ENCODE assay signal across 34 cellular contexts in genomic region chr6:22325481-22325880, GRCh38. TPM values are rescaled to one million over a fixed set of nuclear protein-coding genes. Genes with fewer than 3 reads are reported as not detected.
"Had no signal": no experiment of that assay in that cellular context is flagged by ENCODE, and none has a peak within 500 bp of the region (broad histone marks: within the 10 kb centered on the region; RNA-seq: fewer than 3 reads in every experiment).

No MANE protein-coding gene starts in this region.

- H3K36me3 Mint-ChIP-seq: activated CD8-positive, alpha-beta memory T cell treated with anti-CD3 and anti-CD28 coated beads, Interleukin-2, amount 10 ng/mL, durations not matched to agents 7 days and 5 days; activated naive CD4-positive, alpha-beta T cell treated with anti-CD3 and anti-CD28 coated beads, Interleukin-2, amount 10 ng/mL, durations not matched to agents 7 days and 5 days; activated naive CD8-positive, alpha-beta T cell had no signal

- H3K4me3 Mint-ChIP-seq: activated CD4-positive, alpha-beta memory T cell treated with anti-CD3 and anti-CD28 coated beads, Interleukin-2, amount 10 ng/mL, durations not matched to agents 7 days and 5 days; activated CD8-positive, alpha-beta memory T cell treated with anti-CD3 and anti-CD28 coated beads, Interleukin-2, amount 10 ng/mL, durations not matched to agents 7 days and 5 days; activated naive CD4-positive, alpha-beta T cell treated with anti-CD3 and anti-CD28 coated beads, Interleukin-2, amount 10 ng/mL, durations not matched to agents 7 days and 5 days; activated naive CD8-positive, alpha-beta T cell; activated naive CD8-positive, alpha-beta T cell treated with anti-CD3 and anti-CD28 coated beads, Interleukin-2, amount 50 U/mL, for 24 hours had no signal

- DNase-seq: activated CD4-positive, alpha-beta memory T cell treated with anti-CD3 and anti-CD28 coated beads, Interleukin-2, amount 10 ng/mL, durations not matched to agents 7 days and 5 days; activated CD4-positive, alpha-beta T cell treated with anti-CD3 and anti-CD28 coated beads for 1 hour; activated CD4-positive, alpha-beta T cell treated with anti-CD3 and anti-CD28 coated beads for 48 hours; activated CD4-positive, CD25-positive, alpha-beta regulatory T cell; activated CD8-positive, alpha-beta memory T cell treated with anti-CD3 and anti-CD28 coated beads for 24 hours; activated CD8-positive, alpha-beta memory T cell treated with anti-CD3 and anti-CD28 coated beads, Interleukin-2, amount 10 ng/mL, durations not matched to agents 7 days and 5 days; activated CD8-positive, alpha-beta memory T cell treated with anti-CD3 and anti-CD28 coated beads, Interleukin-2, amount 50 U/mL, for 48 hours; activated effector memory CD4-positive, alpha-beta T cell treated with Interleukin-2 at 50 U/mL for 16 hours; activated naive CD4-positive, alpha-beta T cell treated with anti-CD3 and anti-CD28 coated beads, Interleukin-2, amount 10 ng/mL, durations not matched to agents 7 days and 5 days; activated naive CD8-positive, alpha-beta T cell treated with anti-CD3 and anti-CD28 coated beads, Interleukin-2, amount 50 U/mL, for 24 hours; activated T-cell treated with anti-CD3 and anti-CD28 coated beads, Interleukin-2, amount 50 U/mL, for 48 hours; anterior cingulate cortex; Kasumi-1; KG1; MG63; NCI-H1048; NCI-H1105 treated with DMSO at 0.1 percent for 48 hours; NCI-H1436; NCI-H1694; NCI-H1930; NCI-H2081 treated with DMSO at 0.1 percent for 48 hours; NCI-H226; NCI-H446 treated with DMSO at 0.1 percent for 48 hours; NCI-H524; PC-3; Peyer's patch; RPMI8226; T1000; WERI-Rb-1 had no signal

- H3K36me3 ChIP-seq: MG63, Peyer's patch, WERI-Rb-1 had no signal

- H3K4me1 Mint-ChIP-seq: activated CD4-positive, alpha-beta memory T cell treated with anti-CD3 and anti-CD28 coated beads, Interleukin-2, amount 10 ng/mL, durations not matched to agents 7 days and 5 days; activated CD8-positive, alpha-beta memory T cell treated with anti-CD3 and anti-CD28 coated beads, Interleukin-2, amount 10 ng/mL, durations not matched to agents 7 days and 5 days; activated naive CD4-positive, alpha-beta T cell treated with anti-CD3 and anti-CD28 coated beads, Interleukin-2, amount 10 ng/mL, durations not matched to agents 7 days and 5 days; activated naive CD8-positive, alpha-beta T cell treated with anti-CD3 and anti-CD28 coated beads, Interleukin-2, amount 50 U/mL, for 24 hours had no signal

- H3K9me3 ChIP-seq: MG63, Peyer's patch had no signal

- ATAC-seq: activated CD8-positive, alpha-beta memory T cell treated with anti-CD3 and anti-CD28 coated beads, Interleukin-2, amount 10 ng/mL, durations not matched to agents 7 days and 5 days; activated naive CD8-positive, alpha-beta T cell treated with anti-CD3 and anti-CD28 coated beads, Interleukin-2, amount 50 U/mL, for 24 hours; PC-3 had no signal

- H3K27ac Mint-ChIP-seq: activated CD4-positive, alpha-beta memory T cell treated with anti-CD3 and anti-CD28 coated beads, Interleukin-2, amount 10 ng/mL, durations not matched to agents 7 days and 5 days; activated CD8-positive, alpha-beta memory T cell treated with anti-CD3 and anti-CD28 coated beads, Interleukin-2, amount 10 ng/mL, durations not matched to agents 7 days and 5 days; activated naive CD4-positive, alpha-beta T cell treated with anti-CD3 and anti-CD28 coated beads, Interleukin-2, amount 10 ng/mL, durations not matched to agents 7 days and 5 days; activated naive CD8-positive, alpha-beta T cell; activated naive CD8-positive, alpha-beta T cell treated with anti-CD3 and anti-CD28 coated beads, Interleukin-2, amount 50 U/mL, for 24 hours had no signal

- H3K4me1 ChIP-seq: Peyer's patch had no signal

- H3K9me3 Mint-ChIP-seq: activated naive CD8-positive, alpha-beta T cell treated with anti-CD3 and anti-CD28 coated beads, Interleukin-2, amount 50 U/mL, for 24 hours had no signal

- H3K27me3 ChIP-seq: MG63, Peyer's patch had no signal

- H3K27ac ChIP-seq: Peyer's patch, SK-N-MC, WERI-Rb-1 had no signal

- H3K27me3 Mint-ChIP-seq: activated CD4-positive, alpha-beta memory T cell treated with anti-CD3 and anti-CD28 coated beads, Interleukin-2, amount 10 ng/mL, durations not matched to agents 7 days and 5 days; activated CD8-positive, alpha-beta memory T cell treated with anti-CD3 and anti-CD28 coated beads, Interleukin-2, amount 10 ng/mL, durations not matched to agents 7 days and 5 days; activated naive CD4-positive, alpha-beta T cell treated with anti-CD3 and anti-CD28 coated beads, Interleukin-2, amount 10 ng/mL, durations not matched to agents 7 days and 5 days; activated naive CD8-positive, alpha-beta T cell; activated naive CD8-positive, alpha-beta T cell treated with anti-CD3 and anti-CD28 coated beads, Interleukin-2, amount 50 U/mL, for 24 hours; brain had no signal

- H3K4me3 ChIP-seq: MG63, Peyer's patch, SK-N-MC had no signal

RNA-seq across cellular contexts. Expression of gene PRL, which starts 28.6 kb away (rescaled TPM):
- total RNA-seq: activated CD4-positive, alpha-beta memory T cell treated with anti-CD3 and anti-CD28 coated beads, Interleukin-2, amount 10 ng/mL, durations not matched to agents 7 days and 5 days; activated CD8-positive, alpha-beta memory T cell treated with anti-CD3 and anti-CD28 coated beads, Interleukin-2, amount 10 ng/mL, durations not matched to agents 7 days and 5 days; PC-3; Peyer's patch; T-helper 1 cell treated with Interleukin-12 subunit alpha and Interleukin-12 subunit beta and Interleukin-4 antibody, amounts not matched to agents 30 ng/mL and 1 ng/mL, for 36 hours; T-helper 2 cell treated with Interferon-gamma antibody and Interleukin-4, amounts not matched to agents 100 ng/mL and 5 ng/mL, for 36 hours had no signal
